8 cellular contexts compared by ENCODE assay signal in genomic region chr21:33975548-33976081, GRCh38.
DNase-seq lines count a peak whose midpoint lies in the region; ATAC-seq and TF ChIP-seq lines count a peak whose summit lies in the region.

No MANE protein-coding gene starts in this region.

- CTCF ChIA-PET in activated CD4-positive, alpha-beta T cell treated with anti-CD3 and anti-CD28 coated beads, Interleukin-2, amount 10 ng/mL, durations not matched to agents 7 days and 5 days (lab: Charles Lee) = interaction anchor here (0.7 to 3.3 kb wide), 6 partner anchors 14 to 98 kb away, joined by 3 to 13 read pairs (median 4); partner anchors contain the start of genes MRPS6 and SLC5A3

- peak overlapping the region; percentile 76 for H3K27ac ChIP-seq in KOPT-K1 (ENCODE audit: low read depth, low read length, poor library complexity, severe bottlenecking)
- peak overlapping the region; percentile 72 to 90 (median 81) for H3K27ac ChIP-seq in esophagus squamous epithelium

- H3K27me3 Mint-ChIP-seq in activated CD4-positive, alpha-beta T cell treated with anti-CD3 and anti-CD28 coated beads, Interleukin-2, amount 10 ng/mL, durations not matched to agents 7 days and 5 days = no peaks in the 10 kb centered on the region

- peak in 2 of 6 experiments; percentile 4 to 30 for TF ChIP-seq CTCF in esophagus squamous epithelium (IDR thresholded peaks at IDR 0.05)

- TF ChIP-seq POLR2A in esophagus squamous epithelium (IDR thresholded peaks at IDR 0.05) = no peak

- H3K4me3 ChIP-seq in GM08714 (ENCODE audit: low read length) (peak overlapping the region; percentile 25; the same call in 1 of the 2 replicates), esophagus squamous epithelium (no peak overlapping the region)

- no peaks in the 10 kb centered on the region for H3K27me3 ChIP-seq in esophagus squamous epithelium

- H3K9me3 ChIP-seq in KOPT-K1 (ENCODE audit: insufficient read depth, low read length, poor library complexity, severe bottlenecking) (no peaks in the 10 kb centered on the region), esophagus squamous epithelium (no peaks in the 10 kb centered on the region)

- peaks cover 40% of the 10 kb centered on the region for H3K36me3 Mint-ChIP-seq in activated CD4-positive, alpha-beta T cell treated with anti-CD3 and anti-CD28 coated beads, Interleukin-2, amount 10 ng/mL, durations not matched to agents 7 days and 5 days (ENCODE audit: low read depth)

- H3K36me3 ChIP-seq in KOPT-K1 (ENCODE audit: insufficient read depth, low read length) (peaks cover 10% of the 10 kb centered on the region; the same call in 1 of the 2 replicates), esophagus squamous epithelium (no peaks in the 10 kb centered on the region)

- peak overlapping the region; percentile 55 for H3K4me3 Mint-ChIP-seq in activated CD4-positive, alpha-beta T cell treated with anti-CD3 and anti-CD28 coated beads, Interleukin-2, amount 10 ng/mL, durations not matched to agents 7 days and 5 days

- intact Hi-C loops in esophagus squamous epithelium (cut with DNase I) = no loop called here

- WGBS in esophagus squamous epithelium, 2 donors = 50 to 55% methylated on average over 3 to 6 of the region's 7 CpGs

- POLR2A ChIA-PET in activated CD4-positive, alpha-beta T cell treated with anti-CD3 and anti-CD28 coated beads, Interleukin-2, amount 10 ng/mL, durations not matched to agents 7 days and 5 days (lab: Charles Lee) = interaction anchor here (0.9 to 1.4 kb wide), 2 partner anchors 16 to 26 kb away, joined by 3 to 11 read pairs; no protein-coding TSS in a partner anchor

- peak; percentile 81 for ATAC-seq in GM21619 (IDR thresholded peaks at IDR 0.05; ENCODE audit: unreplicated experiment)

- peak; percentile 59 for DNase-seq in activated CD4-positive, alpha-beta T cell treated with anti-CD3 and anti-CD28 coated beads, Interleukin-2, amount 10 ng/mL, durations not matched to agents 7 days and 5 days
- DNase-seq in esophagus squamous epithelium (lab: John Stamatoyannopoulos, UW) (no peak), cerebellum (ENCODE audit: low spot score) (no peak), DMS79 (lab: John Stamatoyannopoulos, UW) (no peak)
- peak; percentile 51 to 69 (median 63) for DNase-seq in stimulated activated CD4-positive, alpha-beta T cell treated with anti-CD3 and anti-CD28 coated beads, Interleukin-12 subunit alpha, Interleukin-12 subunit beta, amount 100 ng/mL, for 48 hours (ENCODE audit: low read depth in 2 of 3, low spot score in 1 of 3)

- H3K4me1 Mint-ChIP-seq in activated CD4-positive, alpha-beta T cell treated with anti-CD3 and anti-CD28 coated beads, Interleukin-2, amount 10 ng/mL, durations not matched to agents 7 days and 5 days = peaks cover 65% of the 10 kb centered on the region

- peaks cover 2% of the 10 kb centered on the region for H3K9me3 Mint-ChIP-seq in activated CD4-positive, alpha-beta T cell treated with anti-CD3 and anti-CD28 coated beads, Interleukin-2, amount 10 ng/mL, durations not matched to agents 7 days and 5 days

- H3K27ac Mint-ChIP-seq in activated CD4-positive, alpha-beta T cell treated with anti-CD3 and anti-CD28 coated beads, Interleukin-2, amount 10 ng/mL, durations not matched to agents 7 days and 5 days = peak overlapping the region; percentile 94

- H3K4me1 ChIP-seq in esophagus squamous epithelium = peaks cover 11 to 49% (median 22%) of the 10 kb centered on the region in 3 donors

Comparison
In these comparisons a context has a peak if more than half of its experiments do, and no peak if none do; other contexts are left out.
1. DNase-seq: peak in activated CD4-positive, alpha-beta T cell treated with anti-CD3 and anti-CD28 coated beads, Interleukin-2, amount 10 ng/mL, durations not matched to agents 7 days and 5 days (single experiment) and stimulated activated CD4-positive, alpha-beta T cell treated with anti-CD3 and anti-CD28 coated beads, Interleukin-12 subunit alpha, Interleukin-12 subunit beta, amount 100 ng/mL, for 48 hours (3 of 3); none in esophagus squamous epithelium (single experiment), cerebellum (single experiment) and DMS79 (single experiment).